ENCODE assay signal across 2 cellular contexts in genomic region chr9:135776893-135777622, GRCh38.
TF ChIP-seq lines count a peak whose summit lies in the region.

No MANE protein-coding gene starts in this region.

TF ChIP-seq in HepG2, 621 proteins besides CTCF, POLR2A, EP300 and RAD21:
- TF ChIP-seq ZBTB26 (CRISPR knock-in tag; IDR thresholded peaks at IDR 0.05; ENCODE audit: borderline replicate concordance) (no peak), KDM4B (CRISPR knock-in tag; IDR thresholded peaks at IDR 0.05) (no peak), MNT (IDR thresholded peaks at IDR 0.05) (peak; percentile 81)
TF ChIP-seq in HepG2: peak in this region for 1.

TF ChIP-seq in endothelial cell of umbilical vein, 7 proteins besides CTCF, POLR2A, EP300 and RAD21:
- TF ChIP-seq MYC (IDR thresholded peaks at IDR 0.05; ENCODE audit: low read depth, low read length) (no peak), GATA2 (IDR thresholded peaks at IDR 0.05; ENCODE audit: insufficient read depth, insufficient read length, low read depth, low read length) (no peak), MAX (IDR thresholded peaks at IDR 0.05; ENCODE audit: insufficient read depth, insufficient read length) (peak; percentile 10), POLR2AphosphoS5 (IDR thresholded peaks at IDR 0.05; ENCODE audit: insufficient read depth, low read depth, low read length) (no peak), JUN (IDR thresholded peaks at IDR 0.05; ENCODE audit: borderline replicate concordance, insufficient read depth, insufficient read length, low read depth) (no peak)
